In the genomic region with DNA sequence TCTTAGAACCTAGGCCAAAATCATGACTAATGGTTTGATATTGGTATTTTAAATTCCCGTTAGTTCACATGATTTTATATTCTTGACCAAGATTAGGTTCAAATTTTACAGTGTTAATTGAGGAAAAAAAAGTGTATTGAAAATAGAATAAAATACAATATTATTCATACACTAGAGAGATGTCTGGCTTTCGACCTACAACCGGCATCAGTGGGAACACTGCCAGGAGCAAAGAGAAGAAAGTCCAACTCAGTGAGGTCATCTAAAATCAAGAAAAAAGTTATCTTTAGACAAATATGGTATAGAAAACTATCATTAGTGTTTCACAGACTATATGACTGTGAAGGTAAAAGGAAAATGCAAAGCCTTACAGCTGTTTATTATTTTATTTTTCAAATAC, we compare ENCODE assay signal across 18 cellular contexts.
DNase-seq lines count a peak whose midpoint lies in the region; ATAC-seq and TF ChIP-seq lines count a peak whose summit lies in the region.
"Had no signal": no experiment of that assay in that cellular context is flagged by ENCODE, and none has a peak within 500 bp of the region (broad histone marks: within the 10 kb centered on the region; RNA-seq: fewer than 3 reads in every experiment).

No MANE protein-coding gene starts in this region.

- H3K4me1 ChIP-seq in IMR-90 (ENCODE audit: control insufficient read depth, insufficient read depth, low read length) (peaks cover 2% of the 10 kb centered on the region), fibroblast of lung (ENCODE audit: control insufficient read depth, extremely low read depth, insufficient read depth, low read length) (no peaks in the 10 kb centered on the region), osteoblast (ENCODE audit: insufficient read depth, low read length) (peaks cover 18% of the 10 kb centered on the region)

- dilution Hi-C loops in IMR-90 (cut with HindIII; ENCODE audit: low sequenced_read_pairs, unreplicated experiment): no loop called here

- no peaks in the 10 kb centered on the region for H3K36me3 ChIP-seq in IMR-90 (ENCODE audit: control insufficient read depth, insufficient read depth, low read length)
- H3K36me3 ChIP-seq in fibroblast of lung (ENCODE audit: control insufficient read depth, insufficient read depth, low read length): no peaks in the 10 kb centered on the region
- no peaks in the 10 kb centered on the region for H3K36me3 ChIP-seq in osteoblast (ENCODE audit: insufficient read depth, low read length)

- POLR2A ChIA-PET in IMR-90 (lab: Charles Lee; ENCODE audit: unreplicated experiment): no interaction called here

- no peak overlapping the region for H2AK5ac ChIP-seq in IMR-90 (ENCODE audit: low read depth, low read length)

- H4K8ac ChIP-seq in IMR-90 (ENCODE audit: low read depth in 2 of 2, low read length in 2 of 2): no peak overlapping the region

- H3K56ac ChIP-seq in IMR-90 (ENCODE audit: extremely low read depth, insufficient read depth, low read length): no peak overlapping the region

- H2BK120ac ChIP-seq in IMR-90 (ENCODE audit: low read depth, low read length): no peak overlapping the region

- TF ChIP-seq POLR2A in IMR-90 (IDR thresholded peaks at IDR 0.05; ENCODE audit: low read depth, low read length): no peak

- no peak overlapping the region for H3K14ac ChIP-seq in IMR-90 (replicated peaks; ENCODE audit: low read depth, low read length)

- H3K4me3 ChIP-seq in IMR-90 (ENCODE audit: insufficient read depth, low read depth, low read length) (no peak overlapping the region), astrocyte of the spinal cord (ENCODE audit: low read depth, low read length) (no peak overlapping the region), fibroblast of lung (replicated peaks in 1 of 4; ENCODE audit: control extremely low read depth in 1 of 4, insufficient read depth in 1 of 4, low read depth in 3 of 4, low read length in 4 of 4) (no peak overlapping the region), osteoblast (ENCODE audit: insufficient read depth, low read length) (no peak overlapping the region)

- ATAC-seq in IMR-90 (ENCODE audit: low read depth) (no peak), HG02973 (IDR thresholded peaks at IDR 0.05; ENCODE audit: unreplicated experiment) (no peak)

- H2AFZ ChIP-seq in IMR-90 (replicated peaks; ENCODE audit: low read length, poor library complexity) (no peak overlapping the region), fibroblast of lung (ENCODE audit: low read length) (no peak overlapping the region), osteoblast (ENCODE audit: low read length) (no peak overlapping the region)

- no peak overlapping the region for H4K91ac ChIP-seq in IMR-90 (ENCODE audit: insufficient read depth, low read depth, low read length)

- H3K79me2 ChIP-seq in fibroblast of lung (ENCODE audit: control insufficient read depth, insufficient read depth, low read length) (no peaks in the 10 kb centered on the region), osteoblast (ENCODE audit: insufficient read depth, low read length) (no peaks in the 10 kb centered on the region)

- intact Hi-C loops in IMR-90 (cut with micrococcal nuclease): no loop called here

- H3K79me1 ChIP-seq in IMR-90 (ENCODE audit: low read depth in 1 of 2, low read length in 2 of 2): no peaks in the 10 kb centered on the region

- no peak overlapping the region for H3K23ac ChIP-seq in IMR-90 (ENCODE audit: low read depth, low read length)

- CTCF ChIA-PET in IMR-90 (lab: Yijun Ruan, JAX): no interaction called here

- no peak for TF ChIP-seq RAD21 in IMR-90 (IDR thresholded peaks at IDR 0.05; ENCODE audit: low read length)

- no peak overlapping the region for H2BK20ac ChIP-seq in IMR-90 (ENCODE audit: low read depth, low read length)

- H3K9me3 ChIP-seq in IMR-90 (ENCODE audit: control insufficient read depth, insufficient read depth, low read length): no peaks in the 10 kb centered on the region
- no peaks in the 10 kb centered on the region for H3K9me3 ChIP-seq in fibroblast of lung (ENCODE audit: control insufficient read depth, insufficient read depth, low read depth, low read length)
- H3K9me3 ChIP-seq in osteoblast (ENCODE audit: low read depth, low read length): no peaks in the 10 kb centered on the region

- no peak overlapping the region for H3K18ac ChIP-seq in IMR-90 (ENCODE audit: low read depth, low read length)

- H3K4ac ChIP-seq in IMR-90 (ENCODE audit: low read depth, low read length): no peak overlapping the region

- H2BK15ac ChIP-seq in IMR-90 (ENCODE audit: low read depth, low read length): no peak overlapping the region

- in situ Hi-C loops in IMR-90 (cut with MboI; ENCODE audit: low sequenced_read_pairs): no loop called here
- in situ Hi-C loops in astrocyte of the spinal cord (cut with HindIII; ENCODE audit: low sequenced_read_pairs): no loop called here

- H3K9ac ChIP-seq in IMR-90 (ENCODE audit: low read depth, low read length) (no peak overlapping the region), fibroblast of lung (ENCODE audit: insufficient read depth, low read length) (no peak overlapping the region)

- H3K4me2 ChIP-seq in IMR-90 (ENCODE audit: low read depth, low read length) (no peak overlapping the region), fibroblast of lung (ENCODE audit: extremely low read depth, insufficient read depth, low read length) (no peak overlapping the region), osteoblast (ENCODE audit: insufficient read depth, low read length) (no peak overlapping the region)

- H4K20me1 ChIP-seq in IMR-90 (ENCODE audit: insufficient read depth, low read length): no peaks in the 10 kb centered on the region
- H4K20me1 ChIP-seq in fibroblast of lung (ENCODE audit: control insufficient read depth, extremely low read depth, insufficient read depth, low read length): no peaks in the 10 kb centered on the region
- no peaks in the 10 kb centered on the region for H4K20me1 ChIP-seq in osteoblast (ENCODE audit: insufficient read depth, low read length)

- no TSS peak for BruUV-seq in IMR-90 (replicated peaks; lab: Mats Ljungman, UMichigan)

- no peak overlapping the region for H4K5ac ChIP-seq in IMR-90 (ENCODE audit: low read depth, low read length)

- no CpG with 5 or more reads among the region's 3 CpGs for WGBS in IMR-90 (ENCODE audit: extremely low coverage in 2 of 2, insufficient read length in 1 of 2), 2 experiments

- H3K27ac ChIP-seq in IMR-90 (ENCODE audit: insufficient read depth, low read length): no peak overlapping the region
- no peak overlapping the region for H3K27ac ChIP-seq in fibroblast of lung (ENCODE audit: insufficient read depth, low read length)
- no peak overlapping the region for H3K27ac ChIP-seq in osteoblast (ENCODE audit: low read depth, low read length)
- H3K27ac ChIP-seq: C4-2B, HL-60 had no signal

- H3K27me3 ChIP-seq in IMR-90 (ENCODE audit: control insufficient read depth, insufficient read depth, low read length) (no peaks in the 10 kb centered on the region), fibroblast of lung (ENCODE audit: control insufficient read depth, insufficient read depth, low read length) (no peaks in the 10 kb centered on the region), osteoblast (ENCODE audit: insufficient read depth, low read length) (no peaks in the 10 kb centered on the region)

- DNase-seq in IMR-90: peak; percentile 62
- peak; percentile 29 for DNase-seq in astrocyte of the spinal cord (ENCODE audit: low read depth, low spot score)
- peak; percentile 47 to 49 for DNase-seq in fibroblast of lung (ENCODE audit: low read depth in 2 of 2)
- DNase-seq in lung microvascular endothelial cell (ENCODE audit: low read depth in 2 of 2): peak; percentile 37 to 74
- DNase-seq in foreskin melanocyte: no peak
- no peak for DNase-seq in osteoblast (ENCODE audit: insufficient read length, low spot score, missing footprints)
- DNase-seq in MV-4-11 (lab: John Stamatoyannopoulos, UW): no peak
- DNase-seq: HCEC 1CT; NCI-H1417 treated with DMSO at 0.1 percent for 48 hours; NCI-H2029; NCI-H2171; NCI-H446 treated with DMSO at 0.1 percent for 48 hours; NK-92 treated with Interleukin-12 subunit alpha and Interleukin-12 subunit beta, amount 100 ng/mL, for 24 hours; OCI-M1; SHP77 treated with DMSO at 0.1 percent for 48 hours had no signal

- TF ChIP-seq CTCF in IMR-90 (conservative IDR thresholded peaks at IDR 0.05; ENCODE audit: low read depth, low read length) (no peak), astrocyte of the spinal cord (IDR thresholded peaks at IDR 0.05; ENCODE audit: low read depth, low read length) (no peak), fibroblast of lung (conservative IDR thresholded peaks at IDR 0.05 in 1 of 2, IDR thresholded peaks at IDR 0.05 in 1 of 2; ENCODE audit: low read depth in 1 of 2, low read length in 2 of 2) (no peak), osteoblast (IDR thresholded peaks at IDR 0.05; ENCODE audit: extremely low read depth, low read depth, low read length) (no peak)

- peaks cover 1% of the 10 kb centered on the region; the same call in 1 of the 2 replicates for H3K9me1 ChIP-seq in IMR-90 (ENCODE audit: insufficient read depth, low read length)

- no peak overlapping the region for H2BK5ac ChIP-seq in IMR-90 (ENCODE audit: low read depth, low read length, poor library complexity, severe bottlenecking)

- H2AK9ac ChIP-seq in IMR-90 (replicated peaks; ENCODE audit: low read depth, low read length, poor library complexity): no peak overlapping the region

TF ChIP-seq in IMR-90, 13 proteins besides CTCF, POLR2A, EP300 and RAD21 (continues in another document):
- TF ChIP-seq FOS (IDR thresholded peaks at IDR 0.05; ENCODE audit: low read depth, low read length) (no peak), RCOR1 (IDR thresholded peaks at IDR 0.05; ENCODE audit: insufficient replicate concordance, low read length) (no peak), MAZ (IDR thresholded peaks at IDR 0.05; ENCODE audit: borderline replicate concordance, low read depth, low read length) (no peak), CHD1 (IDR thresholded peaks at IDR 0.05; ENCODE audit: low read depth, low read length) (no peak), NFE2L2 (IDR thresholded peaks at IDR 0.05; ENCODE audit: low read depth, low read length) (no peak), MAFK (IDR thresholded peaks at IDR 0.05; ENCODE audit: low read depth, low read length) (no peak), CEBPB (IDR thresholded peaks at IDR 0.05; ENCODE audit: low read depth, low read length) (no peak), MXI1 (IDR thresholded peaks at IDR 0.05; ENCODE audit: borderline replicate concordance, low read depth, low read length) (no peak), SMC3 (IDR thresholded peaks at IDR 0.05; ENCODE audit: low read depth, low read length) (no peak)
- TF ChIP-seq, protein P1, sequence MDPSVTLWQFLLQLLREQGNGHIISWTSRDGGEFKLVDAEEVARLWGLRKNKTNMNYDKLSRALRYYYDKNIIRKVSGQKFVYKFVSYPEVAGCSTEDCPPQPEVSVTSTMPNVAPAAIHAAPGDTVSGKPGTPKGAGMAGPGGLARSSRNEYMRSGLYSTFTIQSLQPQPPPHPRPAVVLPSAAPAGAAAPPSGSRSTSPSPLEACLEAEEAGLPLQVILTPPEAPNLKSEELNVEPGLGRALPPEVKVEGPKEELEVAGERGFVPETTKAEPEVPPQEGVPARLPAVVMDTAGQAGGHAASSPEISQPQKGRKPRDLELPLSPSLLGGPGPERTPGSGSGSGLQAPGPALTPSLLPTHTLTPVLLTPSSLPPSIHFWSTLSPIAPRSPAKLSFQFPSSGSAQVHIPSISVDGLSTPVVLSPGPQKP (IDR thresholded peaks at IDR 0.05; ENCODE audit: borderline replicate concordance, low read depth, low read length): no peak

Comparison
In these comparisons a context has a peak if more than half of its experiments do, and no peak if none do; other contexts are left out.
1. DNase-seq: peak in IMR-90 (single experiment), astrocyte of the spinal cord (single experiment), fibroblast of lung (2 of 2) and lung microvascular endothelial cell (2 of 2); none in foreskin melanocyte (single experiment), osteoblast (single experiment) and MV-4-11 (single experiment).